35 cellular contexts compared by ENCODE assay signal in the genomic region with DNA sequence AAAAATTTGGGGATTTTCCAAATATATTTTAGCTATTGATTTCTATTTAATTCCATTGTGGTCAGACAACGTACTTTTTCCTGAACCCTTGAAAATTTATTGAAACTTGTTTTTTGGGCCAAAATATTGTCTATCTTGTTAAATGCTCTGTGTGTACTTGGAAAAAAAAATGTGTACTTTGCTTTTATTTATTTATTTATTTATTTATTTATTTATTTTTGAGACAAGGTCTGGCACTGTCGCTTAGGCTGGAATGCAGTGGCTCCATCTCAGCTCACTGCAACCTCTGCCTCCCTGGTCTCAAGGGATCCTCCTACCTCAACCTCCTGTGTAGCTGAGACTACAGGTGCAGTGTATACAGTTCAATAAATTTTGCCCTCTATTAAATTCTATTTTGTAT.
"Had no signal": no experiment of that assay in that cellular context is flagged by ENCODE, and none has a peak within 500 bp of the region (broad histone marks: within the 10 kb centered on the region; RNA-seq: fewer than 3 reads in every experiment).

No MANE protein-coding gene starts in this region.

- H3K4me3 ChIP-seq: MG63 had no signal

- H3K36me3 ChIP-seq: MG63 had no signal

- H3K9me3 ChIP-seq: MG63 had no signal

- DNase-seq: Kasumi-1, MG63, MM.1S, MV-4-11, NCI-H1048, NCI-H1092, NCI-H1092 treated with DMSO at 0.1 percent for 48 hours, NCI-H1105, NCI-H1105 treated with DMSO at 0.1 percent for 48 hours, NCI-H1417, NCI-H1417 treated with DMSO at 0.1 percent for 48 hours, NCI-H1436, NCI-H1436 treated with DMSO at 0.1 percent for 48 hours, NCI-H146, NCI-H1694, NCI-H1694 treated with DMSO at 0.1 percent for 48 hours, NCI-H187, NCI-H187 treated with DMSO at 0.1 percent for 48 hours, NCI-H1930, NCI-H2029, NCI-H2029 treated with DMSO at 0.1 percent for 48 hours, NCI-H2081, NCI-H2081 treated with DMSO at 0.1 percent for 48 hours, NCI-H2107, NCI-H2171, NCI-H2171 treated with DMSO at 0.1 percent for 48 hours, NCI-H2227 treated with DMSO at 0.1 percent for 48 hours, NCI-H226, NCI-H345, NCI-H446, NCI-H446 treated with DMSO at 0.1 percent for 48 hours, NCI-H510A, NCI-H510A treated with DMSO at 0.1 percent for 48 hours, NCI-H524, NCI-H524 treated with DMSO at 0.1 percent for 48 hours had no signal
